In the genomic region with DNA sequence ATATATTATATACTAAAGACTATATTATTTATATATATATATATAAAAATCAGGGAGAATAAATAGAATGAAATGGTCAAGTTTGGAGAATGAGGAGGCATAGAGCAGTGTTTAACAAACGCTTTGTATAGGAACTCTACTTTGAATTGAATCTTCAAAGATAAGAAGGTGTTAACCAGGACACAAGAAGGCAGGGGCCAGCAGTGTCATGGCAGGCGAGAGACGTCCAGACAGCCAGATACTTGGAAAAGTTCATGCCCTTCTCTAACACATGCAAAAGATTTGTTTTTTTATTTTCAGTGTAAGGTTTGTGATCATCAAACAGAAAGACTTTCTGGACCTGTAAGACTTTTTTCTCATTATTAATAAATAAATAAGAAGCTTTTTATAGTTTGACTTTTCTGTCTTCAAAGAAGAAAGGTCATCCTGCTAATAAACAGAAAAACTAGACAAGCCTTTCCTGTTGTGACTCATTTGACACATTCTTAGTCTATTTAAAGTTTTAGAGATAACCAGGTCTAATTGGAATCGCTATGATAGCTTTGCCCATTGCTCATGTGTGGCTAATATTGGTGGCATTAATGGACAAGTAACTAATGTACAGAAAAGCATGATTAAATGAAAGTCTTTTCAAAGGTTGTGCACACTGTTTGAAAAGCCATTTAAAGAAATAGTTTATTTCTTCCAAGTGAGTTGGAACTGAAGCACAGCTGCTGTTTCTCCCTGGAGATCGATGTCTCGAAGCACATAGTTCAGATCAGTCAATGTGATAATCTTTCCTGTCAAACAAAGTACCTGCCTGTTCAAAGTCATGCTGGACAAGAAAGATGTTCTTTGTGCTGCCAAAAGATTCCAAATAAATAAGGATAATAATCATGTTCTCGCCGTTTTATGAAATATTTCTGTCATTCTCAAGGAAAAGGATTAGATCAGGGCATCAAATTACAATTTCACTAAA, we compare ENCODE assay signal across 14 cellular contexts.
"Had no signal": no experiment of that assay in that cellular context is flagged by ENCODE, and none has a peak within 500 bp of the region (broad histone marks: within the 10 kb centered on the region; RNA-seq: fewer than 3 reads in every experiment).

No MANE protein-coding gene starts in this region.

- DNase-seq: activated CD4-positive, alpha-beta memory T cell treated with anti-CD3 and anti-CD28 coated beads for 36 hours; activated CD4-positive, alpha-beta T cell treated with anti-CD3 and anti-CD28 coated beads for 1 hour; activated gamma-delta T cell treated with Interleukin-2 at 50 U/mL for 16 hours; activated naive CD8-positive, alpha-beta T cell treated with anti-CD3 and anti-CD28 coated beads, Interleukin-2, amount 10 ng/mL, durations not matched to agents 7 days and 5 days; activated T-cell treated with anti-CD3 and anti-CD28 coated beads, Interleukin-2, amount 50 U/mL, for 72 hours; anterior cingulate cortex; gastrocnemius medialis; nephron progenitor cell; small intestine had no signal

- ATAC-seq: activated T-cell treated with anti-CD3 and anti-CD28 coated beads, Interleukin-2, amount 50 U/mL, for 72 hours; gastrocnemius medialis; stimulated activated effector memory CD8-positive, alpha-beta T cell treated with anti-CD3 and anti-CD28 coated beads, Interleukin-12 subunit alpha, Interleukin-12 subunit beta, amount 100 ng/mL, for 72 hours had no signal

- H3K4me1 ChIP-seq: gastrocnemius medialis, tibial nerve, vagina had no signal

- H3K36me3 ChIP-seq: breast epithelium, gastrocnemius medialis, tibial nerve, vagina had no signal

- H3K4me3 ChIP-seq: breast epithelium, gastrocnemius medialis, lung, tibial nerve, vagina had no signal

- H3K27me3 ChIP-seq: breast epithelium, gastrocnemius medialis, tibial nerve, vagina had no signal

- H3K9me3 ChIP-seq: breast epithelium, gastrocnemius medialis, tibial nerve, vagina had no signal

- H3K27ac ChIP-seq: breast epithelium, gastrocnemius medialis, tibial nerve, vagina had no signal
